ENCODE assay signal across 8 cellular contexts in the genomic region with DNA sequence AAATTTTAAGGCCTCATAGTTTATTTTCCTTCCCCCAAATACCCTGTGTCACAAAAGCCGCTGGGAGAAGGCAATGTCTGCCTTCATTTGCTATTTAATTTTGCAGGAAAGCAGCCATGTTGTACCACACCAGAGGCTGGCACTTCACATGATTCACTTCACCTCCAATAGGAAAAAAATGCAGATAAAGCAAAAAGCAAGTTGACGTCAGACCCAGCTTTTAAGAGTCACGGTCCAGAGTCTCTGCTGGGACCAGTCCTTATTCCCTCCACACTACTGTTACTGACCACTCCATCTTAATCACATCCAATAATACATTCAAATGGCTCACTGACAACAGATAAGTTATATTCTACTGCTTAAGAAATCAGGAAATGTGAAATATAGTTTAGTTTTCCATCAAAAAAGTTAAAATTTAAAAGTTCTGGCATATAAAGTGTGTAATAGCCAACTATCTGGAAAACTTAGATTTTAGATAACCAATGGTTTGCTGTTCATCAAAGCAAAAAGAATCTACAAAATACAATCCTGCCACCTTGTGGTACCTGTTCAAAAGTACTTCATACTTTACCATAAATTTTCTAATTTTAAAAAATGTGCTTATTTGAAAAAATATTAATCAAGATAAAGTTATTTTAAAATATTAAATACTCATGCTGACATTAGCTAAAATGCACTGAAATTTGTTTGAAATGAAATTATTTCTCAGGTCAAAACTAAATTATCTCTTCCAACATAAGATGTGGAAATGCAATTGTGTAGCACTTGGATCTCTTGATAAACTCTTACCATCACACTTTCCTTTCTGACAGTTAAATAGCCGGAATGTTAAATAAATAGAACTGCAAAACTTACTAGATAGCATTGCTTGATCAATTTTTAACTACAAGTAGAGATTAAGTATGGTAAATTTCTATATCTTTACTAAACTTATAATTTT.
DNase-seq lines count a peak whose midpoint lies in the region; ATAC-seq and TF ChIP-seq lines count a peak whose summit lies in the region.

No MANE protein-coding gene starts in this region.

- H3K4me3 ChIP-seq in DOHH2 (ENCODE audit: low read length), result no peak overlapping the region
- no peak overlapping the region for H3K4me3 ChIP-seq in NB4 (ENCODE audit: low read depth, low read length)

- no peak for TF ChIP-seq POLR2A in NB4 (IDR thresholded peaks at IDR 0.05; ENCODE audit: extremely low read depth, insufficient read length)

- DNase-seq in NB4 (ENCODE audit: low read depth), result peak; percentile 48
- peak; percentile 36 for DNase-seq in astrocyte of the hippocampus (ENCODE audit: low read depth, low spot score)
- DNase-seq in medulla oblongata (ENCODE audit: extremely low spot score), result peak; percentile 45
- DNase-seq in activated CD4-positive, alpha-beta T cell treated with anti-CD3 and anti-CD28 coated beads, Interleukin-2, amount 50 U/mL, for 1 hour, result no peak
- DNase-seq in sciatic nerve (ENCODE audit: low spot score), result no peak

- intact Hi-C loops in sciatic nerve (cut with DNase I), result loop anchor here (10.0 kb wide), 1 partner anchor 566 kb away; no protein-coding TSS in a partner anchor

- H3K9me3 ChIP-seq in DOHH2 (ENCODE audit: control insufficient read depth, insufficient read depth, low read length), result no peaks in the 10 kb centered on the region

- H3K36me3 ChIP-seq in DOHH2 (ENCODE audit: control insufficient read depth, low read length), result no peaks in the 10 kb centered on the region

- no peaks in the 10 kb centered on the region for H4K20me1 ChIP-seq in DOHH2 (ENCODE audit: control insufficient read depth, insufficient read depth, low read depth, low read length)

- TF ChIP-seq CTCF in DOHH2 (IDR thresholded peaks at IDR 0.05; ENCODE audit: low read depth, low read length, poor library complexity, severe bottlenecking) (peak; percentile 12), NB4 (IDR thresholded peaks at IDR 0.05; ENCODE audit: low read depth, low read length) (peak; percentile 19)

- no peak overlapping the region for H3K27ac ChIP-seq in DOHH2 (ENCODE audit: low read depth, low read length)

- ATAC-seq in HG02588 (IDR thresholded peaks at IDR 0.05; ENCODE audit: unreplicated experiment) (no peak), sciatic nerve (no peak), HG02623 (IDR thresholded peaks at IDR 0.05; ENCODE audit: unreplicated experiment) (no peak)

- H3K79me2 ChIP-seq in DOHH2 (ENCODE audit: control insufficient read depth, low read length), result no peaks in the 10 kb centered on the region

- no peaks in the 10 kb centered on the region for H3K4me1 ChIP-seq in DOHH2 (ENCODE audit: control insufficient read depth, low read length)

- H3F3A ChIP-seq in DOHH2 (ENCODE audit: control insufficient read depth, insufficient read depth), result 0 out of 2 replicates have a peak, but pooled peaks cover 2% of the 10 kb centered on the region

- H3K27me3 ChIP-seq in DOHH2 (ENCODE audit: control insufficient read depth, low read length), result no peaks in the 10 kb centered on the region

- no peaks in the 10 kb centered on the region for H3K9me2 ChIP-seq in DOHH2 (replicated peaks; ENCODE audit: control insufficient read depth, low read length)

- H3K4me2 ChIP-seq in DOHH2 (ENCODE audit: low read length), result no peak overlapping the region

Comparison
In these comparisons a context has a peak if more than half of its experiments do, and no peak if none do; other contexts are left out.
1. DNase-seq: peak in NB4 (single experiment), astrocyte of the hippocampus (single experiment) and medulla oblongata (single experiment); none in activated CD4-positive, alpha-beta T cell treated with anti-CD3 and anti-CD28 coated beads, Interleukin-2, amount 50 U/mL, for 1 hour (single experiment) and sciatic nerve (single experiment).